In genomic region chr10:101888251-101888949, GRCh38 we compare ENCODE assay signal across 1 cellular context.
TF ChIP-seq lines count a peak whose summit lies in the region.

No MANE protein-coding gene starts in this region.

TF ChIP-seq in neural cell, 6 proteins besides CTCF, POLR2A, EP300 and RAD21 (continued from another document):
- TF ChIP-seq REST (IDR thresholded peaks at IDR 0.05; ENCODE audit: borderline replicate concordance) (peak; percentile 99), POLR2AphosphoS5 (IDR thresholded peaks at IDR 0.05) (peak; percentile 31)
